ENCODE assay signal across 8 cellular contexts in genomic region chr2:74179063-74179865, GRCh38. TPM values are rescaled to one million over a fixed set of nuclear protein-coding genes. Genes with fewer than 3 reads are reported as not detected.
DNase-seq lines count a peak whose midpoint lies in the region; ATAC-seq and TF ChIP-seq lines count a peak whose summit lies in the region.

No MANE protein-coding gene starts in this region.

- H3K27me3 Mint-ChIP-seq in chondrocyte (ENCODE audit: low read depth), result peaks cover 2% of the 10 kb centered on the region

- TF ChIP-seq CTCF in AG04449 (IDR thresholded peaks at IDR 0.05; ENCODE audit: insufficient read depth, low read length, missing control alignments), result no peak
- TF ChIP-seq CTCF in chondrocyte (IDR thresholded peaks at IDR 0.05), result peak; percentile 86

- H3K27ac Mint-ChIP-seq in chondrocyte (ENCODE audit: unreplicated experiment), result peak overlapping the region; percentile 85

- WGBS in HUES64, result 72% methylated on average over 23 of the region's 25 CpGs

- H3K27me3 ChIP-seq in HUES64 (ENCODE audit: insufficient read depth, low read length) (no peaks in the 10 kb centered on the region), mucosa of stomach (ENCODE audit: control insufficient read depth, insufficient read depth, low read length) (no peaks in the 10 kb centered on the region)

- no peaks in the 10 kb centered on the region for H3K9me3 ChIP-seq in HUES64 (ENCODE audit: insufficient read depth, low read depth, low read length)
- no peaks in the 10 kb centered on the region for H3K9me3 ChIP-seq in mucosa of stomach (ENCODE audit: control insufficient read depth, low read length)

- H3K9ac ChIP-seq in HUES64 (ENCODE audit: low read depth, low read length), result no peak overlapping the region
- H3K9ac ChIP-seq in mucosa of stomach (ENCODE audit: low read length), result peak overlapping the region; percentile 99

- H3K4me3 ChIP-seq in AG04449 (ENCODE audit: low read depth, low read length) (peak overlapping the region; percentile 53), HUES64 (ENCODE audit: low read length) (peak overlapping the region; percentile 98), mucosa of stomach (ENCODE audit: low read length) (peak overlapping the region; percentile 56)

- no peaks in the 10 kb centered on the region for H3K9me3 Mint-ChIP-seq in chondrocyte (ENCODE audit: low read depth)

- H3K4me1 Mint-ChIP-seq in chondrocyte (ENCODE audit: low read depth), result peaks cover 28% of the 10 kb centered on the region

- POLR2A ChIA-PET in AG04449 (lab: Yijun Ruan, JAX), result interaction anchor here (0.7 to 1.9 kb wide), 7 partner anchors 9 to 945 kb away, joined by 3 to 29 read pairs (median 4); partner anchors contain the start of genes BOLA3, CCT7 and MTHFD2

- CTCF ChIA-PET in AG04449 (lab: Yijun Ruan, JAX), result interaction anchor here (0.6 to 6.3 kb wide), 9 partner anchors 9 to 212 kb away, joined by 3 to 31 read pairs (median 5); partner anchors contain the start of genes BOLA3 and MTHFD2

- peaks cover 2% of the 10 kb centered on the region for H3K36me3 Mint-ChIP-seq in chondrocyte (ENCODE audit: low read depth)

- H3K36me3 ChIP-seq in HUES64 (ENCODE audit: insufficient read depth, low read length), result peaks cover 2% of the 10 kb centered on the region; the same call in 1 of the 2 replicates
- H3K36me3 ChIP-seq in mucosa of stomach (ENCODE audit: control insufficient read depth, insufficient read depth, low read length), result no peaks in the 10 kb centered on the region

- peaks cover 7% of the 10 kb centered on the region; the same call in 1 of the 2 replicates for H3K4me1 ChIP-seq in HUES64 (ENCODE audit: insufficient read depth, low read length)
- peaks cover 4% of the 10 kb centered on the region for H3K4me1 ChIP-seq in mucosa of stomach (ENCODE audit: control insufficient read depth, insufficient read depth, low read length)

- no peak for DNase-seq in AG04449 (ENCODE audit: low read depth, low spot score)
- no peak for DNase-seq in chondrocyte (ENCODE audit: low spot score)
- no peak for DNase-seq in mucosa of gallbladder (ENCODE audit: low spot score)
- no peak for DNase-seq in SK-N-DZ (ENCODE audit: low spot score)

- peak overlapping the region; percentile 78 for H3K4me3 Mint-ChIP-seq in chondrocyte (ENCODE audit: unreplicated experiment)

- no peak overlapping the region for H3K27ac ChIP-seq in HUES64 (ENCODE audit: low read depth, low read length)

- ATAC-seq in GM19463 (IDR thresholded peaks at IDR 0.05; ENCODE audit: unreplicated experiment), result peak; percentile 0
- no peak for ATAC-seq in HG03039 (IDR thresholded peaks at IDR 0.05; ENCODE audit: unreplicated experiment)

RNA-seq across cellular contexts. Expression of gene MOB1A, which starts 0.6 kb away (rescaled TPM):
- polyA plus RNA-seq in HUES64 (2013, experiment 1 of 2), result 48.7 TPM
- 62.1 TPM for polyA plus RNA-seq in HUES64 (2013, experiment 2 of 2)
- total RNA-seq in chondrocyte, result 78.3 to 96.1 TPM (median 81.0 TPM) in 3 replicates
- total RNA-seq in mucosa of gallbladder, result 119 TPM
- 42.2 and 50.9 TPM in 2 replicates for polyA plus RNA-seq in SK-N-DZ (2014; cell fraction: cytosol; rRNA removed)
- 10.6 and 31.7 TPM in 2 replicates for polyA plus RNA-seq in SK-N-DZ (2014; cell fraction: nucleus; rRNA removed)

RNA-seq across cellular contexts. Expression of gene MTHFD2, which starts 19.2 kb away (rescaled TPM):
- polyA plus RNA-seq in HUES64 (2013, experiment 1 of 2), result 120 TPM
- polyA plus RNA-seq in HUES64 (2013, experiment 2 of 2), result 127 TPM
- 74.0 to 366 TPM (median 363 TPM) in 3 replicates for total RNA-seq in chondrocyte
- total RNA-seq in mucosa of gallbladder, result 26.2 TPM
- polyA plus RNA-seq in SK-N-DZ (2014; cell fraction: cytosol; rRNA removed), result 271 and 312 TPM in 2 replicates
- 109 and 143 TPM in 2 replicates for polyA plus RNA-seq in SK-N-DZ (2014; cell fraction: nucleus; rRNA removed)

RNA-seq across cellular contexts. Expression of gene BOLA3, which starts 31.6 kb away (rescaled TPM):
- polyA plus RNA-seq in HUES64 (2013, experiment 1 of 2), result 78.2 TPM
- 91.2 TPM for polyA plus RNA-seq in HUES64 (2013, experiment 2 of 2)
- total RNA-seq in chondrocyte, result 27.4 to 46.4 TPM (median 27.8 TPM) in 3 replicates
- 25.2 TPM for total RNA-seq in mucosa of gallbladder
- polyA plus RNA-seq in SK-N-DZ (2014; cell fraction: cytosol; rRNA removed), result 87.8 and 89.7 TPM in 2 replicates
- 43.4 and 51.8 TPM in 2 replicates for polyA plus RNA-seq in SK-N-DZ (2014; cell fraction: nucleus; rRNA removed)
